28 cellular contexts compared by ENCODE assay signal in the genomic region with DNA sequence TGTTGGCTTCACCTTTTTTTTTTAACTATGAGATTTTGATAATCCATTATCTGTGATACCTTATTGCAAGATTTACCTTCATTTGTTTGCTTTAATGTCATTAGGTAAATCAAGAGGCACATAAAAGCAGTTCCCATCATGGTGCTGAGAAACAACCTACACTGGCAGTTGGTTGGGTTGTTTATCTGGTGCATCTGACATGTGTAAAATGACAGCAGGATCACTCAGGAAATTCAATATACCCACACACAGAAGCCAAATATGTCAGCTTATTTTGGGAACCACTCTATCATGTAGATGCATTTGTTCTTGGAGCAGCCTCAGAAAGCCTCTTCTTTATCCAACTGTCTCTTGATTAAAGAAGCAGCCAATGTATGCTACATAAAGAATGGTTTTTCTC. TPM values are rescaled to one million over a fixed set of nuclear protein-coding genes. Genes with fewer than 3 reads are reported as not detected.
"Had no signal": no experiment of that assay in that cellular context is flagged by ENCODE, and none has a peak within 500 bp of the region (broad histone marks: within the 10 kb centered on the region; RNA-seq: fewer than 3 reads in every experiment).

No MANE protein-coding gene starts in this region.

- H3K27ac Mint-ChIP-seq: activated CD4-positive, alpha-beta T cell treated with anti-CD3 and anti-CD28 coated beads, Interleukin-2, amount 10 ng/mL, durations not matched to agents 7 days and 5 days; activated CD8-positive, alpha-beta T cell treated with anti-CD3 and anti-CD28 coated beads for 36 hours; activated naive CD4-positive, alpha-beta T cell treated with anti-CD3 and anti-CD28 coated beads, Interleukin-2, amount 50 U/mL, for 24 hours; natural killer cell treated with Interleukin-12 subunit alpha and Interleukin-12 subunit beta and Interleukin-15 and Interleukin-18, amount 100 ng/mL, for 72 hours; T-helper 2 cell treated with Interferon-gamma antibody and Interleukin-4, amounts not matched to agents 5 μg/mL and 100 μg/mL, for 36 hours had no signal

- H3K27ac ChIP-seq: body of pancreas, cardiac muscle cell, foreskin keratinocyte, hepatocyte, prostate gland, right atrium auricular region, stomach, suprapubic skin, tibial nerve, WERI-Rb-1 had no signal

- H3K9me3 ChIP-seq: body of pancreas, prostate gland, right atrium auricular region, stomach, suprapubic skin, tibial nerve had no signal

- DNase-seq: activated CD4-positive, alpha-beta T cell treated with anti-CD3 and anti-CD28 coated beads, Interleukin-2, amount 10 ng/mL, durations not matched to agents 7 days and 5 days; activated CD4-positive, CD25-positive, alpha-beta regulatory T cell treated with anti-CD3 and anti-CD28 coated beads, Interleukin-2, amount 50 U/mL, for 72 hours; activated CD8-positive, alpha-beta T cell treated with anti-CD3 and anti-CD28 coated beads for 36 hours; activated gamma-delta T cell treated with Interleukin-2 at 50 U/mL for 16 hours; activated T-cell treated with anti-CD3 and anti-CD28 coated beads, Interleukin-2, amount 50 U/mL, for 1 hour; anterior cingulate cortex; body of pancreas; dermis blood vessel endothelial cell; effector CD8-positive, alpha-beta T cell; foreskin keratinocyte; kidney glomerular epithelial cell; left ventricle myocardium superior; midbrain; stimulated activated CD4-positive, alpha-beta T cell treated with anti-CD3 and anti-CD28 coated beads, Interleukin-12 subunit alpha, Interleukin-12 subunit beta, amount 100 ng/mL, for 4 hours; stomach; WERI-Rb-1 had no signal

- H2AFZ ChIP-seq: hepatocyte had no signal

- H3K4me1 ChIP-seq: foreskin keratinocyte, prostate gland, stomach, suprapubic skin, tibial nerve had no signal

- H3K4me3 Mint-ChIP-seq: activated CD4-positive, alpha-beta T cell treated with anti-CD3 and anti-CD28 coated beads, Interleukin-2, amount 10 ng/mL, durations not matched to agents 7 days and 5 days; activated CD8-positive, alpha-beta T cell treated with anti-CD3 and anti-CD28 coated beads for 36 hours; activated naive CD4-positive, alpha-beta T cell treated with anti-CD3 and anti-CD28 coated beads, Interleukin-2, amount 50 U/mL, for 24 hours; natural killer cell treated with Interleukin-12 subunit alpha and Interleukin-12 subunit beta and Interleukin-15 and Interleukin-18, amount 100 ng/mL, for 72 hours; T-helper 2 cell treated with Interferon-gamma antibody and Interleukin-4, amounts not matched to agents 5 μg/mL and 100 μg/mL, for 36 hours had no signal

- H3K4me1 Mint-ChIP-seq: activated CD4-positive, alpha-beta T cell treated with anti-CD3 and anti-CD28 coated beads, Interleukin-2, amount 10 ng/mL, durations not matched to agents 7 days and 5 days; activated naive CD4-positive, alpha-beta T cell treated with anti-CD3 and anti-CD28 coated beads, Interleukin-2, amount 50 U/mL, for 24 hours had no signal

- H3K9me3 Mint-ChIP-seq: activated CD4-positive, alpha-beta T cell treated with anti-CD3 and anti-CD28 coated beads, Interleukin-2, amount 10 ng/mL, durations not matched to agents 7 days and 5 days; activated CD8-positive, alpha-beta T cell treated with anti-CD3 and anti-CD28 coated beads for 36 hours; activated naive CD4-positive, alpha-beta T cell treated with anti-CD3 and anti-CD28 coated beads, Interleukin-2, amount 50 U/mL, for 24 hours; natural killer cell treated with Interleukin-12 subunit alpha and Interleukin-12 subunit beta and Interleukin-15 and Interleukin-18, amount 100 ng/mL, for 72 hours; T-helper 2 cell treated with Interferon-gamma antibody and Interleukin-4, amounts not matched to agents 5 μg/mL and 100 μg/mL, for 36 hours had no signal

- H3K79me2 ChIP-seq: hepatocyte had no signal

- H3K36me3 Mint-ChIP-seq: activated naive CD4-positive, alpha-beta T cell treated with anti-CD3 and anti-CD28 coated beads, Interleukin-2, amount 50 U/mL, for 24 hours; natural killer cell treated with Interleukin-12 subunit alpha and Interleukin-12 subunit beta and Interleukin-15 and Interleukin-18, amount 100 ng/mL, for 72 hours had no signal

- H3K27me3 ChIP-seq: body of pancreas, cardiac muscle cell, hepatocyte, right atrium auricular region, stomach, suprapubic skin, tibial nerve had no signal

- H3K36me3 ChIP-seq: cardiac muscle cell, prostate gland, right atrium auricular region, stomach, suprapubic skin, tibial nerve, WERI-Rb-1 had no signal

- ATAC-seq: activated CD8-positive, alpha-beta T cell treated with anti-CD3 and anti-CD28 coated beads for 36 hours; body of pancreas; foreskin keratinocyte; left ventricle myocardium superior; natural killer cell treated with Interleukin-12 subunit alpha and Interleukin-12 subunit beta and Interleukin-15 and Interleukin-18, amount 100 ng/mL, for 72 hours had no signal

- H3K4me2 ChIP-seq: hepatocyte had no signal

- H3K4me3 ChIP-seq: body of pancreas, cardiac muscle cell, hepatocyte, prostate gland, right atrium auricular region, stomach, suprapubic skin, tibial nerve had no signal

RNA-seq across cellular contexts. Expression of a gene that starts 7.9 kb away (rescaled TPM):
- total RNA-seq: activated CD4-positive, alpha-beta T cell treated with anti-CD3 and anti-CD28 coated beads, Interleukin-2, amount 10 ng/mL, durations not matched to agents 7 days and 5 days; activated CD8-positive, alpha-beta T cell treated with anti-CD3 and anti-CD28 coated beads for 36 hours; body of pancreas; cardiac muscle cell; dermis blood vessel endothelial cell; foreskin keratinocyte; hepatocyte; left ventricle myocardium superior; natural killer cell treated with Interleukin-12 subunit alpha and Interleukin-12 subunit beta and Interleukin-15 and Interleukin-18, amount 100 ng/mL, for 72 hours; osteocyte; prostate gland; right atrium auricular region; urinary bladder had no signal
- polyA plus RNA-seq: esophagus, foreskin keratinocyte had no signal

RNA-seq across cellular contexts. Expression of a gene that starts 46.5 kb away (rescaled TPM):
- total RNA-seq: activated CD4-positive, alpha-beta T cell treated with anti-CD3 and anti-CD28 coated beads, Interleukin-2, amount 10 ng/mL, durations not matched to agents 7 days and 5 days; activated CD8-positive, alpha-beta T cell treated with anti-CD3 and anti-CD28 coated beads for 36 hours; body of pancreas; cardiac muscle cell; dermis blood vessel endothelial cell; foreskin keratinocyte; hepatocyte; left ventricle myocardium superior; natural killer cell treated with Interleukin-12 subunit alpha and Interleukin-12 subunit beta and Interleukin-15 and Interleukin-18, amount 100 ng/mL, for 72 hours; osteocyte; prostate gland; right atrium auricular region; stomach; suprapubic skin; tibial nerve had no signal
- polyA plus RNA-seq: cardiac muscle cell, foreskin keratinocyte, hepatocyte, stomach had no signal
